In genomic region chr7:78563186-78563585, GRCh38 we compare ENCODE assay signal across 14 cellular contexts.
"Had no signal": no experiment of that assay in that cellular context is flagged by ENCODE, and none has a peak within 500 bp of the region (broad histone marks: within the 10 kb centered on the region; RNA-seq: fewer than 3 reads in every experiment).

No MANE protein-coding gene starts in this region.

- H3K27me3 Mint-ChIP-seq: activated naive CD4-positive, alpha-beta T cell treated with anti-CD3 and anti-CD28 coated beads, Interleukin-2, amount 50 U/mL, for 24 hours; naive thymus-derived CD4-positive, alpha-beta T cell had no signal

- H3K9me3 ChIP-seq: psoas muscle, sigmoid colon had no signal

- H3K4me3 Mint-ChIP-seq: activated naive CD4-positive, alpha-beta T cell treated with anti-CD3 and anti-CD28 coated beads, Interleukin-2, amount 50 U/mL, for 24 hours; immature natural killer cell; naive thymus-derived CD4-positive, alpha-beta T cell had no signal

- H3K4me3 ChIP-seq: coronary artery, psoas muscle, sigmoid colon had no signal

- ATAC-seq: left cardiac atrium; naive thymus-derived CD4-positive, alpha-beta T cell; psoas muscle had no signal

- H3K27ac Mint-ChIP-seq: activated naive CD4-positive, alpha-beta T cell treated with anti-CD3 and anti-CD28 coated beads, Interleukin-2, amount 50 U/mL, for 24 hours; immature natural killer cell; naive thymus-derived CD4-positive, alpha-beta T cell had no signal

- DNase-seq: activated CD4-positive, alpha-beta T cell treated with anti-CD3 and anti-CD28 coated beads, Interleukin-2, amount 50 U/mL, for 1 hour; central memory CD4-positive, alpha-beta T cell; effector CD4-positive, alpha-beta T cell; immature natural killer cell; left cardiac atrium; naive thymus-derived CD4-positive, alpha-beta T cell; psoas muscle; sigmoid colon; stimulated activated CD4-positive, alpha-beta T cell treated with anti-CD3 and anti-CD28 coated beads, Interleukin-2, amount 100 ng/mL, for 24 hours; stimulated activated naive CD4-positive, alpha-beta T cell; T-helper 2 cell; trophoblast cell had no signal

- H3K27me3 ChIP-seq: sigmoid colon had no signal

- H3K36me3 ChIP-seq: sigmoid colon had no signal

- H3K9me3 Mint-ChIP-seq: activated naive CD4-positive, alpha-beta T cell treated with anti-CD3 and anti-CD28 coated beads, Interleukin-2, amount 50 U/mL, for 24 hours had no signal

- H3K4me1 Mint-ChIP-seq: activated naive CD4-positive, alpha-beta T cell treated with anti-CD3 and anti-CD28 coated beads, Interleukin-2, amount 50 U/mL, for 24 hours; immature natural killer cell had no signal

- H3K27ac ChIP-seq: coronary artery, psoas muscle, sigmoid colon had no signal

- H3K36me3 Mint-ChIP-seq: activated naive CD4-positive, alpha-beta T cell treated with anti-CD3 and anti-CD28 coated beads, Interleukin-2, amount 50 U/mL, for 24 hours; immature natural killer cell; naive thymus-derived CD4-positive, alpha-beta T cell had no signal

- H3K4me1 ChIP-seq: sigmoid colon had no signal
